ENCODE assay signal across 16 cellular contexts in genomic region chr5:43287493-43287892, GRCh38. TPM values are rescaled to one million over a fixed set of nuclear protein-coding genes. Genes with fewer than 3 reads are reported as not detected.
A peak's percentile ranks its signal among the peaks of the same experiment; 100 is the strongest.
DNase-seq lines count a peak whose midpoint lies in the region; ATAC-seq and TF ChIP-seq lines count a peak whose summit lies in the region.
"Had no signal": no experiment of that assay in that cellular context is flagged by ENCODE, and none has a peak within 500 bp of the region (broad histone marks: within the 10 kb centered on the region; RNA-seq: fewer than 3 reads in every experiment).

No MANE protein-coding gene starts in this region.

- no peaks in the 10 kb centered on the region for H3K79me1 ChIP-seq in neuronal stem cell (ENCODE audit: low read depth, low read length)

- POLR2A ChIA-PET in MCF 10A (lab: Yijun Ruan, JAX): interaction anchor here (0.6 kb wide), 1 partner anchor 235 kb away, joined by 4 read pairs; no protein-coding TSS in a partner anchor

- TF ChIP-seq CTCF in MCF 10A (IDR thresholded peaks at IDR 0.05; ENCODE audit: unreplicated experiment): no peak
- no peak for TF ChIP-seq CTCF in mammary epithelial cell (conservative IDR thresholded peaks at IDR 0.05 in 1 of 2, IDR thresholded peaks at IDR 0.05 in 1 of 2; ENCODE audit: extremely low read depth in 1 of 2, insufficient read depth in 1 of 2, low read depth in 1 of 2, low read length in 2 of 2)

- intact Hi-C loops in MCF 10A (cut with micrococcal nuclease): no loop called here
- intact Hi-C loops in mammary epithelial cell (cut with micrococcal nuclease): no loop called here

- dilution Hi-C loops in mammary epithelial cell (cut with HindIII; ENCODE audit: low sequenced_read_pairs): no loop called here

- no peak overlapping the region for H2AFZ ChIP-seq in mammary epithelial cell (ENCODE audit: low read depth, low read length)
- no peak overlapping the region for H2AFZ ChIP-seq in neuronal stem cell (ENCODE audit: low read length)

- peaks cover 31% of the 10 kb centered on the region for H3K36me3 ChIP-seq in mammary epithelial cell (ENCODE audit: insufficient read depth, low read length)
- H3K36me3 ChIP-seq in CD4-positive, CD25-positive, alpha-beta regulatory T cell (ENCODE audit: control insufficient read depth, insufficient read depth, low read length): peaks cover 29% of the 10 kb centered on the region
- H3K36me3 ChIP-seq in neuronal stem cell (replicated peaks in 1 of 2; ENCODE audit: control insufficient read depth in 2 of 2, insufficient read depth in 2 of 2, low read length in 2 of 2): peaks cover 26 to 66% of the 10 kb centered on the region in 2 donors

- H4K8ac ChIP-seq in neuronal stem cell (ENCODE audit: low read depth, low read length): no peak overlapping the region

- H3K4ac ChIP-seq in neuronal stem cell (ENCODE audit: low read length): no peak overlapping the region

- peaks cover 14% of the 10 kb centered on the region for H3K79me2 ChIP-seq in mammary epithelial cell (ENCODE audit: insufficient read depth, low read length)

- H3K36me3 Mint-ChIP-seq in MCF 10A (ENCODE audit: insufficient read depth, unreplicated experiment): peaks cover 50% of the 10 kb centered on the region
- peaks cover 25% of the 10 kb centered on the region for H3K36me3 Mint-ChIP-seq in CD4-positive, CD25-positive, alpha-beta regulatory T cell
- peaks cover 9% of the 10 kb centered on the region for H3K36me3 Mint-ChIP-seq in T-helper 17 cell (ENCODE audit: low read depth)

- H3K27ac Mint-ChIP-seq in MCF 10A (ENCODE audit: low read depth, unreplicated experiment) (peak overlapping the region; percentile 47), T-helper 17 cell (peak overlapping the region; percentile 14)
- peak overlapping the region in 2 of 3 donors; percentile 0 to 55 for H3K27ac Mint-ChIP-seq in CD4-positive, CD25-positive, alpha-beta regulatory T cell
- H3K27ac Mint-ChIP-seq: CD8-positive, alpha-beta memory T cell; HFFc6; IgD-negative memory B cell had no signal

- H3K27ac ChIP-seq in mammary epithelial cell (ENCODE audit: insufficient read depth, low read depth, low read length) (no peak overlapping the region), neuronal stem cell (replicated peaks; ENCODE audit: low read length) (peak overlapping the region; percentile 5)
- H3K27ac ChIP-seq in CD4-positive, CD25-positive, alpha-beta regulatory T cell (ENCODE audit: insufficient read depth, low read length, poor library complexity, severe bottlenecking): no peak overlapping the region

- H2BK120ac ChIP-seq in neuronal stem cell (ENCODE audit: low read depth, low read length): no peak overlapping the region

- H3K4me2 ChIP-seq in mammary epithelial cell (ENCODE audit: insufficient read depth, low read depth, low read length) (no peak overlapping the region), neuronal stem cell (ENCODE audit: insufficient read depth, low read length, poor library complexity, severe bottlenecking) (no peak overlapping the region)

- H3K4me3 Mint-ChIP-seq in MCF 10A (ENCODE audit: unreplicated experiment): no peak overlapping the region
- no peak overlapping the region for H3K4me3 Mint-ChIP-seq in CD4-positive, CD25-positive, alpha-beta regulatory T cell
- H3K4me3 Mint-ChIP-seq in T-helper 17 cell: no peak overlapping the region
- H3K4me3 Mint-ChIP-seq: CD14-positive monocyte; CD8-positive, alpha-beta memory T cell; HFFc6; IgD-negative memory B cell had no signal

- no peak overlapping the region for H3K9ac ChIP-seq in mammary epithelial cell (ENCODE audit: insufficient read depth, low read length)
- H3K9ac ChIP-seq in neuronal stem cell (ENCODE audit: low read depth, low read length, poor library complexity): no peak overlapping the region

- H2AK5ac ChIP-seq in neuronal stem cell (ENCODE audit: low read depth, low read length): no peak overlapping the region

- no peaks in the 10 kb centered on the region for H3K9me3 Mint-ChIP-seq in MCF 10A (ENCODE audit: unreplicated experiment)
- H3K9me3 Mint-ChIP-seq in CD4-positive, CD25-positive, alpha-beta regulatory T cell: no peaks in the 10 kb centered on the region
- H3K9me3 Mint-ChIP-seq: CD8-positive, alpha-beta memory T cell; HFFc6; IgD-negative memory B cell had no signal

- no peak for DNase-seq in MCF 10A (ENCODE audit: unreplicated experiment)
- no peak for DNase-seq in mammary epithelial cell
- DNase-seq in CD4-positive, CD25-positive, alpha-beta regulatory T cell: no peak
- DNase-seq in T-helper 17 cell: no peak
- DNase-seq in neuronal stem cell (ENCODE audit: low spot score): no peak
- DNase-seq in Ammon's horn (ENCODE audit: low spot score): no peak
- DNase-seq in anterior cingulate cortex (lab: John Stamatoyannopoulos, UW): no peak
- DNase-seq in SW 1271 (lab: John Stamatoyannopoulos, UW): no peak
- DNase-seq: Caco-2; CD8-positive, alpha-beta memory T cell; DMS53; GF-D8; HCEC 1CT; HFFc6 had no signal

- no peak overlapping the region for H2BK12ac ChIP-seq in neuronal stem cell (ENCODE audit: low read length)

- CTCF ChIA-PET in MCF 10A (lab: Yijun Ruan, JAX): interaction anchor here (0.7 to 1.3 kb wide), 2 partner anchors 102 to 384 kb away, joined by 3 read pairs; no protein-coding TSS in a partner anchor
- CTCF ChIA-PET in mammary epithelial cell (lab: Charles Lee; ENCODE audit: low non-redundant PET): no interaction called here

- H4K20me1 ChIP-seq in mammary epithelial cell (ENCODE audit: insufficient read depth, low read length): peaks cover 2% of the 10 kb centered on the region

- no TSS peak for BruUV-seq in MCF 10A (replicated peaks; lab: Mats Ljungman, UMichigan)
- no TSS peak for BruUV-seq in mammary epithelial cell (replicated peaks; lab: Mats Ljungman, UMichigan)

- no peak overlapping the region for H3K18ac ChIP-seq in neuronal stem cell (ENCODE audit: low read length)

- H2BK5ac ChIP-seq in neuronal stem cell (ENCODE audit: low read length): no peak overlapping the region

- H3K4me3 ChIP-seq in mammary epithelial cell (replicated peaks in 1 of 3; ENCODE audit: insufficient read depth in 1 of 3, low read depth in 2 of 3, low read length in 3 of 3): no peak overlapping the region
- no peak overlapping the region for H3K4me3 ChIP-seq in CD4-positive, CD25-positive, alpha-beta regulatory T cell (ENCODE audit: low read depth, low read length)
- H3K4me3 ChIP-seq in neuronal stem cell (ENCODE audit: low read length in 2 of 2): no peak overlapping the region

- no peak overlapping the region for H3K14ac ChIP-seq in neuronal stem cell (ENCODE audit: low read length)

- H3K27me3 ChIP-seq in mammary epithelial cell (ENCODE audit: insufficient read depth, low read length) (no peaks in the 10 kb centered on the region), neuronal stem cell (ENCODE audit: control insufficient read depth in 3 of 3, insufficient read depth in 3 of 3, low read depth in 1 of 3, low read length in 3 of 3) (no peaks in the 10 kb centered on the region)
- no peaks in the 10 kb centered on the region for H3K27me3 ChIP-seq in CD4-positive, CD25-positive, alpha-beta regulatory T cell (ENCODE audit: control insufficient read depth, insufficient read depth, low read length)

- H3K9me3 ChIP-seq in mammary epithelial cell (replicated peaks; ENCODE audit: insufficient read depth, low read length) (no peaks in the 10 kb centered on the region), T-helper 17 cell (ENCODE audit: control insufficient read depth, low read length, poor library complexity, severe bottlenecking) (no peaks in the 10 kb centered on the region), neuronal stem cell (replicated peaks in 1 of 2; ENCODE audit: control insufficient read depth in 2 of 2, insufficient read depth in 1 of 2, low read depth in 1 of 2, low read length in 2 of 2) (no peaks in the 10 kb centered on the region)
- no peaks in the 10 kb centered on the region for H3K9me3 ChIP-seq in CD4-positive, CD25-positive, alpha-beta regulatory T cell (ENCODE audit: control insufficient read depth in 2 of 2, low read length in 2 of 2)
- H3K9me3 ChIP-seq: Caco-2 had no signal

- no peak overlapping the region for H3K23ac ChIP-seq in neuronal stem cell (ENCODE audit: low read depth, low read length, poor library complexity)

- H4K91ac ChIP-seq in neuronal stem cell (ENCODE audit: low read depth, low read length, poor library complexity): no peak overlapping the region

- no peaks in the 10 kb centered on the region for H3K27me3 Mint-ChIP-seq in MCF 10A (ENCODE audit: insufficient read depth, unreplicated experiment)
- H3K27me3 Mint-ChIP-seq in CD4-positive, CD25-positive, alpha-beta regulatory T cell: no peaks in the 10 kb centered on the region
- no peaks in the 10 kb centered on the region for H3K27me3 Mint-ChIP-seq in T-helper 17 cell
- H3K27me3 Mint-ChIP-seq: CD8-positive, alpha-beta memory T cell; IgD-negative memory B cell had no signal

- peaks cover 6% of the 10 kb centered on the region for H3K4me1 ChIP-seq in mammary epithelial cell (ENCODE audit: insufficient read depth, low read length)
- H3K4me1 ChIP-seq in CD4-positive, CD25-positive, alpha-beta regulatory T cell (ENCODE audit: control insufficient read depth, insufficient read depth, low read length, poor library complexity, severe bottlenecking): no peaks in the 10 kb centered on the region
- H3K4me1 ChIP-seq in neuronal stem cell (ENCODE audit: control insufficient read depth in 2 of 2, insufficient read depth in 1 of 2, low read depth in 1 of 2, low read length in 2 of 2): peaks cover 0 to 2% of the 10 kb centered on the region in 2 donors

- ATAC-seq in CD4-positive, CD25-positive, alpha-beta regulatory T cell (ENCODE audit: low read depth in 2 of 2): no peak
- no peak for ATAC-seq in T-helper 17 cell

- H3K4me1 Mint-ChIP-seq in MCF 10A (ENCODE audit: insufficient read depth, unreplicated experiment): no peaks in the 10 kb centered on the region
- H3K4me1 Mint-ChIP-seq in CD4-positive, CD25-positive, alpha-beta regulatory T cell: no peaks in the 10 kb centered on the region
- no peaks in the 10 kb centered on the region for H3K4me1 Mint-ChIP-seq in T-helper 17 cell
- H3K4me1 Mint-ChIP-seq: CD14-positive monocyte; CD8-positive, alpha-beta memory T cell; IgD-negative memory B cell had no signal

- in situ Hi-C loops in mammary epithelial cell (cut with MboI; ENCODE audit: low sequenced_read_pairs in 2 of 2): no loop called here

- WGBS in mammary epithelial cell (ENCODE audit: low coverage, missing lambda C conversion rate): 93% methylated on average over 4 of the region's 4 CpGs
- no CpG with 5 or more reads among the region's 4 CpGs for WGBS in neuronal stem cell (ENCODE audit: extremely low coverage in 2 of 2, insufficient read length in 2 of 2, insufficient replicate concordance in 1 of 2), 2 donors

- no peak overlapping the region for H2BK15ac ChIP-seq in neuronal stem cell (ENCODE audit: low read length)

RNA-seq across cellular contexts. Expression of gene HMGCS1, which starts 25.7 kb away (rescaled TPM):
- total RNA-seq in MCF 10A (2022) (36.2 and 42.6 TPM in 2 replicates), mammary epithelial cell (100 to 1,000 TPM in 1 of 2 donors, 10 to 100 TPM in 1; 68.8 to 218 TPM), T-helper 17 cell (10 to 100 TPM; 71.1 to 97.5 TPM)
- 148 TPM for polyA plus RNA-seq in mammary epithelial cell
- polyA minus RNA-seq in mammary epithelial cell: 191 TPM
- total RNA-seq in CD4-positive, CD25-positive, alpha-beta regulatory T cell: 58.9 TPM
- polyA plus RNA-seq in CD4-positive, CD25-positive, alpha-beta regulatory T cell: 10 to 100 TPM in 1 of 4 donors, 1 to 10 TPM in 3; 5.4 to 11.8 (median 7.3) TPM
- polyA plus RNA-seq in neuronal stem cell (2013, experiment 1 of 2): 390 TPM
- 388 TPM for polyA plus RNA-seq in neuronal stem cell (2013, experiment 2 of 2)
